Comparison of ENCODE assay signal across 8 cellular contexts in the genomic region with DNA sequence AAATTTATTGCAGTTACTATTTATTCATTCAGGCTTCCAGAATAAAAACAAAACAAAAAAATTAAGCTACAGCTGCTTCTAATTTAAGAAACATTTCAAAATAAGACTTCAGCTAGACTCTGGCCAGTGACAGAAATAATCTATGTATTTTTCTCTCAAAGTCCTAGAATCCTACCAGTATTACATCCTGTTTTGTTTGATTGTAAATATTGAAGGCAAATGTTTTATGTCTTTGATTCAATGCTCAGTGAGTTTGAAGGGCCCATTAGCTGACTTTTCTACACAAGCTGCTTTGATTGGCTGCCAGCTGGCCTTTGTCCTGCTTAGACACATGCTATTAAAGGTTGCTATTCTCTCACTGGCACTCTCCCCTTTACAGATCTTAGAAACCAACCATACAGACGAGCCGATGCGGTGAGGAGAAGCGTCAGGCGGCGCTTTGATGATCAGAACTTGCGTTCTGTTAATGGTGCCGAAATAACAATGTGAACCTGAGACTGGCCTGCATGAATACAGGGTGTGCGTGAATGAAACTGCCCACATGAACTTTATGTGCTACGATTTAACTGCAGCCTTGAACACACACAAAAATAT.
DNase-seq lines count a peak whose midpoint lies in the region; TF ChIP-seq lines count a peak whose summit lies in the region.

No MANE protein-coding gene starts in this region.

- H3K4me1 Mint-ChIP-seq in progenitor cell of endocrine pancreas (ENCODE audit: low read depth): peaks cover 23% of the 10 kb centered on the region
- no peaks in the 10 kb centered on the region for H3K4me1 Mint-ChIP-seq in T-helper 2 cell treated with Interferon-gamma antibody and Interleukin-4, amounts not matched to agents 5 μg/mL and 100 μg/mL, for 36 hours (ENCODE audit: low read depth)

- TF ChIP-seq CTCF in Peyer's patch (IDR thresholded peaks at IDR 0.05): no peak
- no peak for TF ChIP-seq CTCF in progenitor cell of endocrine pancreas (IDR thresholded peaks at IDR 0.05; ENCODE audit: unreplicated experiment)

- H3K4me3 Mint-ChIP-seq in progenitor cell of endocrine pancreas (ENCODE audit: low read depth): no peak overlapping the region
- H3K4me3 Mint-ChIP-seq in T-helper 2 cell treated with Interferon-gamma antibody and Interleukin-4, amounts not matched to agents 5 μg/mL and 100 μg/mL, for 36 hours: no peak overlapping the region

- no peaks in the 10 kb centered on the region for H3K27me3 Mint-ChIP-seq in progenitor cell of endocrine pancreas
- H3K27me3 Mint-ChIP-seq in T-helper 2 cell treated with Interferon-gamma antibody and Interleukin-4, amounts not matched to agents 5 μg/mL and 100 μg/mL, for 36 hours (ENCODE audit: low read depth): no peaks in the 10 kb centered on the region

- H3K27ac Mint-ChIP-seq in progenitor cell of endocrine pancreas: peak overlapping the region; percentile 93
- H3K27ac Mint-ChIP-seq in T-helper 2 cell treated with Interferon-gamma antibody and Interleukin-4, amounts not matched to agents 5 μg/mL and 100 μg/mL, for 36 hours: no peak overlapping the region

- H3K79me2 ChIP-seq in GM23248 (ENCODE audit: insufficient read depth) (no peaks in the 10 kb centered on the region), Karpas-422 (ENCODE audit: low read length) (no peaks in the 10 kb centered on the region)

- H3K9me3 Mint-ChIP-seq in progenitor cell of endocrine pancreas (ENCODE audit: low read depth): no peaks in the 10 kb centered on the region
- no peaks in the 10 kb centered on the region for H3K9me3 Mint-ChIP-seq in T-helper 2 cell treated with Interferon-gamma antibody and Interleukin-4, amounts not matched to agents 5 μg/mL and 100 μg/mL, for 36 hours

- H3K9ac ChIP-seq in GM23248: peak overlapping the region; percentile 49
- no peak overlapping the region for H3K9ac ChIP-seq in Karpas-422 (ENCODE audit: low read length)

- H2AFZ ChIP-seq in GM23248 (no peak overlapping the region), Karpas-422 (ENCODE audit: low read length) (no peak overlapping the region)

- DNase-seq in GM23248: peak; percentile 70
- DNase-seq in Peyer's patch: peak in 2 of 3 donors; percentile 72 to 74
- peak; percentile 46 for DNase-seq in globus pallidus (ENCODE audit: low spot score)
- DNase-seq in progenitor cell of endocrine pancreas (ENCODE audit: low spot score, unreplicated experiment): no peak
- DNase-seq in T-helper 2 cell treated with Interferon-gamma antibody and Interleukin-4, amounts not matched to agents 5 μg/mL and 100 μg/mL, for 36 hours (ENCODE audit: low spot score): no peak
- DNase-seq in Karpas-422: no peak
- no peak for DNase-seq in activated T-cell treated with anti-CD3 and anti-CD28 coated beads, Interleukin-2, amount 50 U/mL, for 48 hours
- DNase-seq in T-helper 1 cell: no peak

- H3K27me3 ChIP-seq in GM23248 (replicated peaks; ENCODE audit: insufficient read depth) (no peaks in the 10 kb centered on the region), Peyer's patch (no peaks in the 10 kb centered on the region), Karpas-422 (ENCODE audit: low read length) (no peaks in the 10 kb centered on the region)

- TF ChIP-seq POLR2A in Peyer's patch (IDR thresholded peaks at IDR 0.05): no peak

- H3K9me2 ChIP-seq in GM23248 (ENCODE audit: insufficient read depth) (no peaks in the 10 kb centered on the region), Karpas-422 (replicated peaks; ENCODE audit: insufficient read depth, low read length) (no peaks in the 10 kb centered on the region)

- in situ Hi-C loops in GM23248 (cut with MboI): loop anchor here (25.0 kb wide), 1 partner anchor 610 kb away; no protein-coding TSS in a partner anchor

- H3K9me3 ChIP-seq in GM23248 (ENCODE audit: low read depth) (no peaks in the 10 kb centered on the region), Peyer's patch (no peaks in the 10 kb centered on the region), Karpas-422 (ENCODE audit: low read length) (no peaks in the 10 kb centered on the region)

- peaks cover 14% of the 10 kb centered on the region for H3K36me3 Mint-ChIP-seq in progenitor cell of endocrine pancreas (ENCODE audit: insufficient read depth)
- H3K36me3 Mint-ChIP-seq in T-helper 2 cell treated with Interferon-gamma antibody and Interleukin-4, amounts not matched to agents 5 μg/mL and 100 μg/mL, for 36 hours (ENCODE audit: low read depth): peaks cover 12% of the 10 kb centered on the region

- H3K4me1 ChIP-seq in GM23248 (ENCODE audit: insufficient read depth) (peaks cover 28% of the 10 kb centered on the region), Peyer's patch (peaks cover 0 to 8% (median 0%) of the 10 kb centered on the region in 4 donors), Karpas-422 (ENCODE audit: low read length) (no peaks in the 10 kb centered on the region)

- peaks cover 5% of the 10 kb centered on the region for H3K36me3 ChIP-seq in GM23248 (ENCODE audit: low read depth)
- H3K36me3 ChIP-seq in Peyer's patch: peaks cover 0 to 20% (median 0%) of the 10 kb centered on the region in 3 donors
- H3K36me3 ChIP-seq in Karpas-422 (ENCODE audit: insufficient read depth, low read length): peaks cover 54% of the 10 kb centered on the region; the same call in 1 of the 2 replicates

- H3K4me2 ChIP-seq in GM23248 (ENCODE audit: unreplicated experiment) (peak overlapping the region; percentile 64), Karpas-422 (ENCODE audit: low read depth, low read length, poor library complexity, severe bottlenecking) (no peak overlapping the region)

- H3K27ac ChIP-seq in GM23248 (peak overlapping the region; percentile 72), Peyer's patch (peak overlapping the region in 1 of 4 donors; percentile 32), Karpas-422 (ENCODE audit: low read length) (no peak overlapping the region)

- peaks cover 55% of the 10 kb centered on the region for H3F3A ChIP-seq in GM23248 (ENCODE audit: insufficient read depth)

- 14 to 16% methylated on average over 10 of the region's 10 CpGs for WGBS in GM23248 (ENCODE audit: low coverage in 1 of 2, low lambda C conversion rate in 2 of 2, missing lambda C conversion rate in 2 of 2), 2 experiments

- H4K20me1 ChIP-seq in GM23248 (ENCODE audit: insufficient read depth) (no peaks in the 10 kb centered on the region), Karpas-422 (ENCODE audit: insufficient read depth, low read depth, low read length) (no peaks in the 10 kb centered on the region)

- H3K4me3 ChIP-seq in GM23248 (peak overlapping the region; percentile 7; the same call in 1 of the 2 replicates), Peyer's patch (no peak overlapping the region), Karpas-422 (ENCODE audit: low read length) (no peak overlapping the region)

Comparison
In these comparisons a context has a peak if more than half of its experiments do, and no peak if none do; other contexts are left out.
1. DNase-seq: peak in GM23248 (single experiment), Peyer's patch (2 of 3) and globus pallidus (single experiment); none in progenitor cell of endocrine pancreas (single experiment), T-helper 2 cell treated with Interferon-gamma antibody and Interleukin-4, amounts not matched to agents 5 μg/mL and 100 μg/mL, for 36 hours (single experiment), Karpas-422 (single experiment), activated T-cell treated with anti-CD3 and anti-CD28 coated beads, Interleukin-2, amount 50 U/mL, for 48 hours (0 of 2) and T-helper 1 cell (0 of 5).